Comparison of ENCODE assay signal across 15 cellular contexts in the genomic region with DNA sequence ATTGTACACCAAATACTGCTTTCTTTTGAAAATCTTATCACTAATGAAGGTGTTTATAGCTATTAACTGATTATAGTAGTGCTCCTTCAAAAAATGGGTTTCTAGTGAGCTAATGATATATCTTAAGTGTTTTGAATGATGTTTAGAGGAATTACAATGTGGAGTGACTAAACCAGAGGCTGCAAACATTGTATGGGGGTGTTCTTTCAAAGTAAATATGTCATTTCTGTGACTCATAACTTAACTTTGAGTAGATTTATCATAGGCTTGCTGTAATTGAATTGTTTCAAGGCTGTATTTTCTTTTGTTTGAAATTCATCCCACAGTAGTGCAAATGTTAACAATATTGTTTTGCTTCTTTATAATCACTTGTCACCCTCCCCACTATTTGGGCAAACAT.
A peak's percentile ranks its signal among the peaks of the same experiment; 100 is the strongest.
DNase-seq lines count a peak whose midpoint lies in the region; ATAC-seq, FAIRE-seq and TF ChIP-seq lines count a peak whose summit lies in the region.
"Had no signal": no experiment of that assay in that cellular context is flagged by ENCODE, and none has a peak within 500 bp of the region (broad histone marks: within the 10 kb centered on the region; RNA-seq: fewer than 3 reads in every experiment).

No MANE protein-coding gene starts in this region.

- H3K4me1 ChIP-seq in breast epithelium: no peaks in the 10 kb centered on the region
- no peaks in the 10 kb centered on the region for H3K4me1 ChIP-seq in upper lobe of right lung
- H3K4me1 ChIP-seq: BLaER1, Caco-2 had no signal

- H3K27ac Mint-ChIP-seq in MCF 10A (ENCODE audit: low read depth, unreplicated experiment): no peak overlapping the region
- no peak overlapping the region for H3K27ac Mint-ChIP-seq in activated naive CD4-positive, alpha-beta T cell treated with anti-CD3 and anti-CD28 coated beads for 36 hours
- H3K27ac Mint-ChIP-seq: CD8-positive, alpha-beta memory T cell; GM23338; H9 had no signal

- H3K36me3 ChIP-seq in breast epithelium (no peaks in the 10 kb centered on the region), bronchial epithelial cell (ENCODE audit: control insufficient read depth, insufficient read depth, low read length) (no peaks in the 10 kb centered on the region), upper lobe of right lung (no peaks in the 10 kb centered on the region)
- H3K36me3 ChIP-seq: BLaER1 had no signal

- H3K27me3 ChIP-seq in breast epithelium (peaks cover 0 to 50% of the 10 kb centered on the region in 2 donors), bronchial epithelial cell (ENCODE audit: control insufficient read depth, insufficient read depth, low read length) (no peaks in the 10 kb centered on the region), upper lobe of right lung (no peaks in the 10 kb centered on the region)
- H3K27me3 ChIP-seq: BLaER1 had no signal

- H3K4me1 Mint-ChIP-seq in MCF 10A (ENCODE audit: insufficient read depth, unreplicated experiment): no peaks in the 10 kb centered on the region
- H3K4me1 Mint-ChIP-seq in activated naive CD4-positive, alpha-beta T cell treated with anti-CD3 and anti-CD28 coated beads for 36 hours (ENCODE audit: low read depth): no peaks in the 10 kb centered on the region
- H3K4me1 Mint-ChIP-seq: CD8-positive, alpha-beta memory T cell; GM23338; IgD-negative memory B cell had no signal

- TF ChIP-seq POLR2A in breast epithelium (IDR thresholded peaks at IDR 0.05): no peak

- no TSS peak for BruUV-seq in MCF 10A (replicated peaks; lab: Mats Ljungman, UMichigan)

- no peak overlapping the region for H3K4me3 ChIP-seq in breast epithelium
- H3K4me3 ChIP-seq in bronchial epithelial cell (ENCODE audit: low read depth, low read length): no peak overlapping the region
- no peak overlapping the region for H3K4me3 ChIP-seq in upper lobe of right lung
- H3K4me3 ChIP-seq: BLaER1, GM23338 had no signal

- no peak overlapping the region for H3K27ac ChIP-seq in breast epithelium
- no peak overlapping the region for H3K27ac ChIP-seq in upper lobe of right lung
- H3K27ac ChIP-seq: 22Rv1, BLaER1 had no signal

- CTCF ChIA-PET in MCF 10A (lab: Yijun Ruan, JAX): no interaction called here
- CTCF ChIA-PET in activated naive CD4-positive, alpha-beta T cell treated with anti-CD3 and anti-CD28 coated beads for 36 hours (lab: Charles Lee): no interaction called here

- no peak overlapping the region for H3K4me3 Mint-ChIP-seq in MCF 10A (ENCODE audit: unreplicated experiment)
- no peak overlapping the region for H3K4me3 Mint-ChIP-seq in activated naive CD4-positive, alpha-beta T cell treated with anti-CD3 and anti-CD28 coated beads for 36 hours
- H3K4me3 Mint-ChIP-seq: CD8-positive, alpha-beta memory T cell; GM23338; H9; IgD-negative memory B cell had no signal

- H3K9me3 ChIP-seq in breast epithelium: no peaks in the 10 kb centered on the region
- no peaks in the 10 kb centered on the region for H3K9me3 ChIP-seq in upper lobe of right lung
- H3K9me3 ChIP-seq: BLaER1, Caco-2 had no signal

- peaks cover 56% of the 10 kb centered on the region for H3K27me3 Mint-ChIP-seq in MCF 10A (ENCODE audit: insufficient read depth, unreplicated experiment)
- no peaks in the 10 kb centered on the region for H3K27me3 Mint-ChIP-seq in activated naive CD4-positive, alpha-beta T cell treated with anti-CD3 and anti-CD28 coated beads for 36 hours (ENCODE audit: low read depth)
- H3K27me3 Mint-ChIP-seq: CD8-positive, alpha-beta memory T cell had no signal

- DNase-seq in MCF 10A (ENCODE audit: unreplicated experiment) (peak; percentile 17), breast epithelium (ENCODE audit: low spot score in 2 of 2) (no peak), bronchial epithelial cell (ENCODE audit: low read depth) (peak; percentile 62), kidney tubule cell (ENCODE audit: low spot score) (peak; percentile 7), HUDEP-2 (lab: John Stamatoyannopoulos, UW; ENCODE audit: unreplicated experiment in 76 of 76) (no peak), upper lobe of right lung (no peak)
- DNase-seq in activated naive CD4-positive, alpha-beta T cell treated with anti-CD3 and anti-CD28 coated beads for 36 hours: no peak
- DNase-seq: Caco-2; CD8-positive, alpha-beta memory T cell; H9 had no signal

- FAIRE-seq in bronchial epithelial cell (lab: Jason Lieb, UNC): no peak
- FAIRE-seq: GM18507 had no signal

- intact Hi-C loops in MCF 10A (cut with micrococcal nuclease): no loop called here
- intact Hi-C loops in breast epithelium (cut with DNase I; ENCODE audit: low total_unique reads): no loop called here
- intact Hi-C loops in upper lobe of right lung (cut with DNase I): no loop called here
- intact Hi-C loops in activated naive CD4-positive, alpha-beta T cell treated with anti-CD3 and anti-CD28 coated beads for 36 hours (cut with micrococcal nuclease): no loop called here

- no peaks in the 10 kb centered on the region for H3K9me3 Mint-ChIP-seq in MCF 10A (ENCODE audit: unreplicated experiment)
- H3K9me3 Mint-ChIP-seq in activated naive CD4-positive, alpha-beta T cell treated with anti-CD3 and anti-CD28 coated beads for 36 hours: no peaks in the 10 kb centered on the region
- H3K9me3 Mint-ChIP-seq: CD8-positive, alpha-beta memory T cell; GM23338; IgD-negative memory B cell had no signal

- ATAC-seq in upper lobe of right lung: no peak
- ATAC-seq: GM23338 had no signal

- POLR2A ChIA-PET in MCF 10A (lab: Yijun Ruan, JAX): interaction anchor here (0.6 kb wide), 1 partner anchor 206 kb away, joined by 3 read pairs; no protein-coding TSS in a partner anchor

- TF ChIP-seq CTCF in MCF 10A (IDR thresholded peaks at IDR 0.05; ENCODE audit: unreplicated experiment): no peak
- no peak for TF ChIP-seq CTCF in breast epithelium (IDR thresholded peaks at IDR 0.05)
- no peak for TF ChIP-seq CTCF in bronchial epithelial cell (IDR thresholded peaks at IDR 0.05; ENCODE audit: insufficient read depth, low read length, severe bottlenecking)
- TF ChIP-seq CTCF in upper lobe of right lung (IDR thresholded peaks at IDR 0.05): no peak

- no peaks in the 10 kb centered on the region for H3K36me3 Mint-ChIP-seq in MCF 10A (ENCODE audit: insufficient read depth, unreplicated experiment)
- H3K36me3 Mint-ChIP-seq in activated naive CD4-positive, alpha-beta T cell treated with anti-CD3 and anti-CD28 coated beads for 36 hours (ENCODE audit: low read depth): no peaks in the 10 kb centered on the region
- H3K36me3 Mint-ChIP-seq: CD8-positive, alpha-beta memory T cell; IgD-negative memory B cell had no signal

Comparison
In these comparisons a context has a peak if more than half of its experiments do, and no peak if none do; other contexts are left out.
1. DNase-seq: peak in MCF 10A (single experiment), bronchial epithelial cell (single experiment) and kidney tubule cell (single experiment); none in breast epithelium (0 of 2), HUDEP-2 (0 of 76), upper lobe of right lung (single experiment) and activated naive CD4-positive, alpha-beta T cell treated with anti-CD3 and anti-CD28 coated beads for 36 hours (single experiment).